ENCODE assay signal across 8 cellular contexts in the genomic region with DNA sequence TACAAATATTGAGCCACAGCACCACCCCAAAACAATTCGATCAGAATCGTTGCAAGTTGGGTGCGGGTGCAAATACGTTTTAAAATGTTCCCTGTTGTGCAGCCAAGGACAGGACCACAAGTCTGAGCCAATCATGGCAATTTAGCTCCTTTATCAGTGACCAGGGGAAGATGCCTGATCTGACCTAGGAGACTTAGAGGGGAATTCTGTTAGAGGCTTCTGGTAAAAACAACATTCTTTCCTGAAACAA. TPM values are rescaled to one million over a fixed set of nuclear protein-coding genes. Genes with fewer than 3 reads are reported as not detected.
DNase-seq lines count a peak whose midpoint lies in the region; ATAC-seq and TF ChIP-seq lines count a peak whose summit lies in the region.

No MANE protein-coding gene starts in this region.

- peaks cover 15% of the 10 kb centered on the region for H3K4me1 Mint-ChIP-seq in CD4-positive, alpha-beta T cell (ENCODE audit: low read depth)
- H3K4me1 Mint-ChIP-seq in effector memory CD8-positive, alpha-beta T cell (ENCODE audit: low read depth in 2 of 2) = peaks cover 8 to 17% of the 10 kb centered on the region in 2 donors
- H3K4me1 Mint-ChIP-seq in neural progenitor cell = peaks cover 10% of the 10 kb centered on the region

- intact Hi-C loops in CD4-positive, alpha-beta T cell (cut with DNase I, micrococcal nuclease) = loop anchor here (1.0 to 5.0 kb wide), 3 partner anchors 39 to 166 kb away; partner anchors contain the start of gene PHF3 (in 1 of the 2)

- no peak overlapping the region for H3K27ac ChIP-seq in CD4-positive, alpha-beta T cell (ENCODE audit: low read depth, low read length)
- H3K27ac ChIP-seq in neural progenitor cell = no peak overlapping the region

- H2AFZ ChIP-seq in neural progenitor cell (replicated peaks) = peak overlapping the region; percentile 100

- DNase-seq in CD4-positive, alpha-beta T cell = no peak
- DNase-seq in NCI-H1417 treated with DMSO at 0.1 percent for 48 hours (lab: John Stamatoyannopoulos, UW) (peak; percentile 33), neural progenitor cell (ENCODE audit: low spot score) (no peak), GM13976 (ENCODE audit: low spot score) (no peak), SW 1271 (lab: John Stamatoyannopoulos, UW) (no peak), mesenteric fat pad (ENCODE audit: low spot score) (no peak)
- DNase-seq in effector memory CD8-positive, alpha-beta T cell = no peak

- no peaks in the 10 kb centered on the region for H3K36me3 Mint-ChIP-seq in CD4-positive, alpha-beta T cell (ENCODE audit: low read depth)
- peaks cover 2% of the 10 kb centered on the region for H3K36me3 Mint-ChIP-seq in effector memory CD8-positive, alpha-beta T cell (ENCODE audit: insufficient read depth)
- no peaks in the 10 kb centered on the region for H3K36me3 Mint-ChIP-seq in neural progenitor cell

- H3K27ac Mint-ChIP-seq in CD4-positive, alpha-beta T cell = no peak overlapping the region
- no peak overlapping the region for H3K27ac Mint-ChIP-seq in effector memory CD8-positive, alpha-beta T cell
- H3K27ac Mint-ChIP-seq in neural progenitor cell = peak overlapping the region; percentile 80

- POLR2A ChIA-PET in CD4-positive, alpha-beta T cell (lab: Charles Lee) = interaction anchor here (0.7 to 2.4 kb wide), 5 partner anchors 21 to 167 kb away, joined by 3 to 23 read pairs (median 8); partner anchors contain the start of gene PHF3

- H4K20me1 ChIP-seq in neural progenitor cell (ENCODE audit: low read depth) = no peaks in the 10 kb centered on the region

- peaks cover 3% of the 10 kb centered on the region for H3K4me1 ChIP-seq in neural progenitor cell

- H3K9me3 ChIP-seq in CD4-positive, alpha-beta T cell (ENCODE audit: control insufficient read depth, low read length) = no peaks in the 10 kb centered on the region
- H3K9me3 ChIP-seq in neural progenitor cell (ENCODE audit: low read depth) = no peaks in the 10 kb centered on the region

- H3K9me3 Mint-ChIP-seq in CD4-positive, alpha-beta T cell = no peaks in the 10 kb centered on the region
- H3K9me3 Mint-ChIP-seq in effector memory CD8-positive, alpha-beta T cell = no peaks in the 10 kb centered on the region
- no peaks in the 10 kb centered on the region for H3K9me3 Mint-ChIP-seq in neural progenitor cell

- H3K36me3 ChIP-seq in neural progenitor cell = no peaks in the 10 kb centered on the region

- H3K9ac ChIP-seq in neural progenitor cell = peak overlapping the region; percentile 29

- no peaks in the 10 kb centered on the region for H3K79me2 ChIP-seq in neural progenitor cell (ENCODE audit: low read depth)

- peak overlapping the region; percentile 70 for H3K4me3 ChIP-seq in neural progenitor cell

- H3F3A ChIP-seq in neural progenitor cell (ENCODE audit: low read depth) = peaks cover 5% of the 10 kb centered on the region

- H3K27me3 Mint-ChIP-seq in CD4-positive, alpha-beta T cell = peaks cover 18% of the 10 kb centered on the region
- peaks cover 5 to 10% of the 10 kb centered on the region in 2 donors for H3K27me3 Mint-ChIP-seq in effector memory CD8-positive, alpha-beta T cell
- peaks cover 2% of the 10 kb centered on the region for H3K27me3 Mint-ChIP-seq in neural progenitor cell (ENCODE audit: insufficient read depth, low read depth)

- no peaks in the 10 kb centered on the region for H3K27me3 ChIP-seq in CD4-positive, alpha-beta T cell (ENCODE audit: control insufficient read depth, insufficient read depth, low read length)
- no peaks in the 10 kb centered on the region for H3K27me3 ChIP-seq in neural progenitor cell

- ATAC-seq in CD4-positive, alpha-beta T cell (ENCODE audit: poor library complexity) = no peak
- ATAC-seq in GM21447 (IDR thresholded peaks at IDR 0.05; ENCODE audit: unreplicated experiment) = peak; percentile 3
- ATAC-seq in effector memory CD8-positive, alpha-beta T cell (replicated peaks) = peak; percentile 10

- H3K4me2 ChIP-seq in neural progenitor cell = peak overlapping the region; percentile 81

- CTCF ChIA-PET in CD4-positive, alpha-beta T cell (lab: Charles Lee) = interaction anchor here (0.6 to 2.5 kb wide), 32 partner anchors 9 to 172 kb away, joined by 3 to 31 read pairs (median 5); partner anchors contain the start of gene PHF3

- no peak for TF ChIP-seq CTCF in CD4-positive, alpha-beta T cell (IDR thresholded peaks at IDR 0.05)
- TF ChIP-seq CTCF in neural progenitor cell (IDR thresholded peaks at IDR 0.05) (no peak), GM13976 (IDR thresholded peaks at IDR 0.05; ENCODE audit: borderline replicate concordance, control extremely low read depth, extremely low read depth, insufficient read depth, missing control alignments) (no peak)

- H3K4me3 Mint-ChIP-seq in CD4-positive, alpha-beta T cell = peak overlapping the region; percentile 87
- H3K4me3 Mint-ChIP-seq in effector memory CD8-positive, alpha-beta T cell = peak overlapping the region; percentile 78 to 79
- peak overlapping the region; percentile 88 for H3K4me3 Mint-ChIP-seq in neural progenitor cell

- in situ Hi-C loops in GM13976 (cut with MboI; ENCODE audit: low sequenced_read_pairs, unreplicated experiment) = loop anchor here (10.0 kb wide), 2 partner anchors 167 to 243 kb away; no protein-coding TSS in a partner anchor

RNA-seq across cellular contexts. Expression of gene PTP4A1, which starts 25.6 kb away (rescaled TPM):
- total RNA-seq in CD4-positive, alpha-beta T cell = 100 to 1,000 TPM; 254 to 258 TPM
- total RNA-seq in neural progenitor cell (ENCODE audit: low replicate concordance) = 13.8 and 31.3 TPM in 2 replicates
- 34.3 TPM for total RNA-seq in mesenteric fat pad

RNA-seq across cellular contexts. Expression of gene PHF3, which starts 37.7 kb away (rescaled TPM):
- total RNA-seq in CD4-positive, alpha-beta T cell = 100 to 1,000 TPM; 125 to 136 TPM
- 72.4 and 100 TPM in 2 replicates for total RNA-seq in neural progenitor cell (ENCODE audit: low replicate concordance)
- total RNA-seq in mesenteric fat pad = 41.2 TPM
